23 cellular contexts compared by ENCODE assay signal in genomic region chr18:58249677-58250076, GRCh38.
DNase-seq lines count a peak whose midpoint lies in the region; ATAC-seq and TF ChIP-seq lines count a peak whose summit lies in the region.
"Had no signal": no experiment of that assay in that cellular context is flagged by ENCODE, and none has a peak within 500 bp of the region (broad histone marks: within the 10 kb centered on the region; RNA-seq: fewer than 3 reads in every experiment).

No MANE protein-coding gene starts in this region.

- TF ChIP-seq EP300 in sigmoid colon (IDR thresholded peaks at IDR 0.05): no peak

- H3K27ac Mint-ChIP-seq in activated naive CD4-positive, alpha-beta T cell treated with anti-CD3 and anti-CD28 coated beads, Interleukin-2, amount 50 U/mL, for 72 hours: no peak overlapping the region
- no peak overlapping the region for H3K27ac Mint-ChIP-seq in naive thymus-derived CD8-positive, alpha-beta T cell
- H3K27ac Mint-ChIP-seq: CD14-positive monocyte had no signal

- peaks cover 0 to 2% (median 0%) of the 10 kb centered on the region in 5 donors for H3K27me3 Mint-ChIP-seq in naive thymus-derived CD8-positive, alpha-beta T cell

- POLR2A ChIA-PET in naive thymus-derived CD8-positive, alpha-beta T cell (lab: Charles Lee): no interaction called here

- TF ChIP-seq POLR2A in sigmoid colon (IDR thresholded peaks at IDR 0.05): no peak

- 87 to 91% methylated on average over 1 of the region's 1 CpG for WGBS in sigmoid colon, 2 donors

- peaks cover 0 to 2% (median 0%) of the 10 kb centered on the region in 4 donors for H3K4me1 Mint-ChIP-seq in naive thymus-derived CD8-positive, alpha-beta T cell
- H3K4me1 Mint-ChIP-seq: CD14-positive monocyte had no signal

- H3K4me1 ChIP-seq in adipocyte (ENCODE audit: control insufficient read depth, insufficient read depth, low read length) (no peaks in the 10 kb centered on the region), sigmoid colon (peaks cover 0 to 81% (median 49%) of the 10 kb centered on the region in 4 donors)

- in situ Hi-C loops in G401 (cut with HindIII; ENCODE audit: low sequenced_read_pairs): no loop called here

- H3K36me3 ChIP-seq in adipocyte (ENCODE audit: control insufficient read depth, insufficient read depth, low read length, severe bottlenecking): no peaks in the 10 kb centered on the region
- H3K36me3 ChIP-seq in sigmoid colon: no peaks in the 10 kb centered on the region

- no peaks in the 10 kb centered on the region for H3K27me3 ChIP-seq in adipocyte (replicated peaks; ENCODE audit: control insufficient read depth, insufficient read depth, low read length)
- H3K27me3 ChIP-seq in sigmoid colon: no peaks in the 10 kb centered on the region
- H3K27me3 ChIP-seq: Peyer's patch had no signal

- H3K9me3 ChIP-seq in adipocyte (ENCODE audit: control insufficient read depth, low read length) (no peaks in the 10 kb centered on the region), sigmoid colon (no peaks in the 10 kb centered on the region)
- H3K9me3 ChIP-seq: Peyer's patch had no signal

- no peaks in the 10 kb centered on the region for H3K36me3 Mint-ChIP-seq in activated naive CD4-positive, alpha-beta T cell treated with anti-CD3 and anti-CD28 coated beads, Interleukin-2, amount 50 U/mL, for 72 hours
- peaks cover 0 to 1% (median 0%) of the 10 kb centered on the region in 3 donors for H3K36me3 Mint-ChIP-seq in naive thymus-derived CD8-positive, alpha-beta T cell
- H3K36me3 Mint-ChIP-seq: CD14-positive monocyte had no signal

- H3K9me3 Mint-ChIP-seq in activated naive CD4-positive, alpha-beta T cell treated with anti-CD3 and anti-CD28 coated beads, Interleukin-2, amount 50 U/mL, for 72 hours: no peaks in the 10 kb centered on the region
- no peaks in the 10 kb centered on the region for H3K9me3 Mint-ChIP-seq in naive thymus-derived CD8-positive, alpha-beta T cell

- no peak overlapping the region for H3K4me3 ChIP-seq in adipocyte (ENCODE audit: low read length)
- H3K4me3 ChIP-seq in fibroblast of the aortic adventitia (ENCODE audit: low read depth, low read length): no peak overlapping the region
- no peak overlapping the region for H3K4me3 ChIP-seq in sigmoid colon
- H3K4me3 ChIP-seq: Peyer's patch had no signal

- TF ChIP-seq CTCF in fibroblast of the aortic adventitia (IDR thresholded peaks at IDR 0.05; ENCODE audit: insufficient read depth, low read length) (no peak), sigmoid colon (IDR thresholded peaks at IDR 0.05) (no peak)

- intact Hi-C loops in sigmoid colon (cut with DNase I): loop anchor here (10.0 kb wide), 1 partner anchor 205 kb away; the partner anchor contains the start of gene NEDD4L
- intact Hi-C loops in Right ventricle myocardium inferior (cut with DNase I): no loop called here

- no peak for ATAC-seq in activated naive CD4-positive, alpha-beta T cell treated with anti-CD3 and anti-CD28 coated beads, Interleukin-2, amount 50 U/mL, for 72 hours
- ATAC-seq in naive thymus-derived CD8-positive, alpha-beta T cell: no peak
- ATAC-seq in Right ventricle myocardium inferior: no peak
- ATAC-seq: HepG2 had no signal

- H3K4me3 Mint-ChIP-seq in naive thymus-derived CD8-positive, alpha-beta T cell: no peak overlapping the region
- H3K4me3 Mint-ChIP-seq: CD14-positive monocyte had no signal

- H3K27ac ChIP-seq in sigmoid colon: peak overlapping the region in 3 of 4 donors; percentile 50 to 81 (median 77)
- H3K27ac ChIP-seq: KMS-11, Peyer's patch had no signal

- no peak overlapping the region for H3K9ac ChIP-seq in adipocyte (ENCODE audit: low read length)
- H3K9ac ChIP-seq: KMS-11 had no signal

- peak; percentile 50 for DNase-seq in EH (ENCODE audit: low read depth)
- peak; percentile 89 for DNase-seq in adipocyte (ENCODE audit: low read depth)
- DNase-seq in fibroblast of the aortic adventitia (ENCODE audit: low read depth): peak; percentile 47
- DNase-seq in sigmoid colon: no peak
- no peak for DNase-seq in activated naive CD4-positive, alpha-beta T cell treated with anti-CD3 and anti-CD28 coated beads, Interleukin-2, amount 50 U/mL, for 72 hours (ENCODE audit: low spot score in 2 of 2)
- no peak for DNase-seq in G401 (ENCODE audit: low spot score)
- no peak for DNase-seq in naive thymus-derived CD8-positive, alpha-beta T cell
- no peak for DNase-seq in Right ventricle myocardium inferior (ENCODE audit: missing footprints)
- DNase-seq: DMS 273 treated with DMSO at 0.1 percent for 48 hours; DND-41; GDM1; GOT3; MV-4-11; NCI-H1417; NCI-H187; NCI-H2107; NCI-H510A; NCI-H748 treated with DMSO at 0.1 percent for 48 hours; NK-92 treated with Interleukin-12 subunit alpha and Interleukin-12 subunit beta, amount 100 ng/mL, for 24 hours; Peyer's patch had no signal

Comparison
In these comparisons a context has a peak if more than half of its experiments do, and no peak if none do; other contexts are left out.
1. DNase-seq: peak in EH (single experiment), adipocyte (single experiment) and fibroblast of the aortic adventitia (single experiment); none in sigmoid colon (single experiment), activated naive CD4-positive, alpha-beta T cell treated with anti-CD3 and anti-CD28 coated beads, Interleukin-2, amount 50 U/mL, for 72 hours (0 of 2), G401 (single experiment), naive thymus-derived CD8-positive, alpha-beta T cell (0 of 10) and Right ventricle myocardium inferior (single experiment).